In genomic region chr19:7293795-7294570, GRCh38 we compare ENCODE assay signal across 8 cellular contexts. TPM values are rescaled to one million over a fixed set of nuclear protein-coding genes. Genes with fewer than 3 reads are reported as not detected.
DNase-seq lines count a peak whose midpoint lies in the region; ATAC-seq and TF ChIP-seq lines count a peak whose summit lies in the region.

INSR (minus strand) TSS chr19:7294414; CDS start chr19:7293891, 523 bp downstream.

- peak within 1 kb of the TSS; percentile 20 to 99 (median 92) for H3K27ac ChIP-seq in dorsolateral prefrontal cortex
- H3K27ac ChIP-seq in right lobe of liver: peak within 1 kb of the TSS; percentile 99

- H3K9me3 ChIP-seq in right lobe of liver: no peaks in the 10 kb centered on the region

- ATAC-seq in GM18867 (IDR thresholded peaks at IDR 0.05; ENCODE audit: unreplicated experiment) (peak; percentile 65), HG03196 (IDR thresholded peaks at IDR 0.05; ENCODE audit: unreplicated experiment) (peak; percentile 61), right lobe of liver (peak; percentile 76 to 94 (median 90))

- no peak within 1 kb of the TSS for H3K27ac Mint-ChIP-seq in activated CD4-positive, alpha-beta T cell treated with anti-CD3 and anti-CD28 coated beads, Interleukin-2, amount 10 ng/mL, durations not matched to agents 24 days and 14 days

- WGBS in right lobe of liver (ENCODE audit: insufficient coverage, low coverage, low lambda C conversion rate, missing lambda C conversion rate): no CpG with 5 or more reads among the region's 108 CpGs

- intact Hi-C loops in activated CD4-positive, alpha-beta T cell treated with anti-CD3 and anti-CD28 coated beads, Interleukin-2, amount 10 ng/mL, durations not matched to agents 24 days and 14 days (cut with micrococcal nuclease): loop anchor here (1.0 kb wide), 1 partner anchor 97 kb away; no protein-coding TSS in a partner anchor
- intact Hi-C loops in dorsolateral prefrontal cortex (cut with DNase I) (loop anchor here (1.0 to 5.0 kb wide), 7 partner anchors 52 to 197 kb away; no protein-coding TSS in a partner anchor), right lobe of liver (cut with DNase I) (loop anchor here in 1 of 2 donors (10.0 kb wide), 1 partner anchor 99 kb away; no protein-coding TSS in a partner anchor)

- H3K4me3 ChIP-seq in dorsolateral prefrontal cortex: peak within 1 kb of the TSS; percentile 72 to 100 (median 92)
- peak within 1 kb of the TSS; percentile 82 to 96 (median 90) for H3K4me3 ChIP-seq in right lobe of liver

- H3K27me3 ChIP-seq in dorsolateral prefrontal cortex (no peaks in the 10 kb centered on the region), right lobe of liver (no peaks in the 10 kb centered on the region)

- H3K36me3 ChIP-seq in right lobe of liver: no peaks in the 10 kb centered on the region

- DNase-seq in 8988T (peak; percentile 97), NCI-H226 (peak; percentile 81), dorsolateral prefrontal cortex (peak; percentile 74 to 93 (median 83)), right lobe of liver (peak; percentile 88 to 94 (median 94))
- peak; percentile 86 for DNase-seq in activated CD4-positive, alpha-beta T cell treated with anti-CD3 and anti-CD28 coated beads, Interleukin-2, amount 10 ng/mL, durations not matched to agents 24 days and 14 days
- peak; percentile 57 to 61 for DNase-seq in stimulated activated CD4-positive, alpha-beta T cell treated with anti-CD3 and anti-CD28 coated beads, Interleukin-2, amount 100 ng/mL, for 48 hours

- H3K4me1 Mint-ChIP-seq in activated CD4-positive, alpha-beta T cell treated with anti-CD3 and anti-CD28 coated beads, Interleukin-2, amount 10 ng/mL, durations not matched to agents 24 days and 14 days: peaks cover 6% of the 10 kb centered on the region

- peaks cover 39% of the 10 kb centered on the region for H3K27me3 Mint-ChIP-seq in activated CD4-positive, alpha-beta T cell treated with anti-CD3 and anti-CD28 coated beads, Interleukin-2, amount 10 ng/mL, durations not matched to agents 24 days and 14 days

- TF ChIP-seq CTCF in dorsolateral prefrontal cortex (IDR thresholded peaks at IDR 0.05 in 54 of 56, conservative IDR thresholded peaks at IDR 0.05 in 2 of 56; ENCODE audit: low read depth in 1 of 56, partially characterized antibody in 56 of 56) (no peak), right lobe of liver (IDR thresholded peaks at IDR 0.05) (no peak)

- no peaks in the 10 kb centered on the region for H3K9me3 Mint-ChIP-seq in activated CD4-positive, alpha-beta T cell treated with anti-CD3 and anti-CD28 coated beads, Interleukin-2, amount 10 ng/mL, durations not matched to agents 24 days and 14 days

- peaks cover 0 to 21% (median 6%) of the 10 kb centered on the region in 4 donors for H3K4me1 ChIP-seq in right lobe of liver

- H3K4me3 Mint-ChIP-seq in activated CD4-positive, alpha-beta T cell treated with anti-CD3 and anti-CD28 coated beads, Interleukin-2, amount 10 ng/mL, durations not matched to agents 24 days and 14 days: peak within 1 kb of the TSS; percentile 72

- peaks cover 2% of the 10 kb centered on the region for H3K36me3 Mint-ChIP-seq in activated CD4-positive, alpha-beta T cell treated with anti-CD3 and anti-CD28 coated beads, Interleukin-2, amount 10 ng/mL, durations not matched to agents 24 days and 14 days (ENCODE audit: low read depth)

- peak; percentile 73 for TF ChIP-seq POLR2A in right lobe of liver (IDR thresholded peaks at IDR 0.05)

RNA-seq across cellular contexts. Expression of gene INSR, which starts in this region (rescaled TPM):
- total RNA-seq in activated CD4-positive, alpha-beta T cell treated with anti-CD3 and anti-CD28 coated beads, Interleukin-2, amount 10 ng/mL, durations not matched to agents 24 days and 14 days: 1.7 and 1.9 TPM in 2 replicates
- total RNA-seq in dorsolateral prefrontal cortex (10 to 100 TPM; 37.5 to 83.8 (median 56.2) TPM), right lobe of liver (100 to 1,000 TPM in 4 of 6 experiments, 10 to 100 TPM in 2; 82.7 to 121 (median 106) TPM)

Comparison
In these comparisons a context has a peak if more than half of its experiments do, and no peak if none do; other contexts are left out.
1. Peak in every context shown above with its lines: DNase-seq, ATAC-seq, H3K4me3 ChIP-seq and H3K27ac ChIP-seq.
2. RNA of gene INSR (total RNA-seq): 82.7 to 121 TPM in right lobe of liver and 37.5 to 83.8 TPM in dorsolateral prefrontal cortex; 1.7 to 1.9 TPM in activated CD4-positive, alpha-beta T cell treated with anti-CD3 and anti-CD28 coated beads, Interleukin-2, amount 10 ng/mL, durations not matched to agents 24 days and 14 days; every median in the first group is over 10 times any median in the second.